1 cellular context compared by ENCODE assay signal in genomic region chr3:108554233-108554632, GRCh38.
TF ChIP-seq lines count a peak whose summit lies in the region.

No MANE protein-coding gene starts in this region.

TF ChIP-seq in endothelial cell of umbilical vein, 7 proteins besides CTCF, POLR2A, EP300 and RAD21:
- TF ChIP-seq EZH2 (IDR thresholded peaks at IDR 0.05; ENCODE audit: borderline replicate concordance, low read depth, low read length, severe bottlenecking) (no peak), MYC (IDR thresholded peaks at IDR 0.05; ENCODE audit: low read depth, low read length) (no peak), POLR2AphosphoS5 (IDR thresholded peaks at IDR 0.05; ENCODE audit: insufficient read depth, low read depth, low read length) (no peak), GATA2 (IDR thresholded peaks at IDR 0.05; ENCODE audit: insufficient read depth, insufficient read length, low read depth, low read length) (no peak), FOS (IDR thresholded peaks at IDR 0.05; ENCODE audit: borderline replicate concordance, insufficient read depth, low read length) (no peak), JUN (IDR thresholded peaks at IDR 0.05; ENCODE audit: borderline replicate concordance, insufficient read depth, insufficient read length, low read depth) (no peak), MAX (IDR thresholded peaks at IDR 0.05; ENCODE audit: insufficient read depth, insufficient read length) (no peak)
